ENCODE assay signal across 1 cellular context in the genomic region with DNA sequence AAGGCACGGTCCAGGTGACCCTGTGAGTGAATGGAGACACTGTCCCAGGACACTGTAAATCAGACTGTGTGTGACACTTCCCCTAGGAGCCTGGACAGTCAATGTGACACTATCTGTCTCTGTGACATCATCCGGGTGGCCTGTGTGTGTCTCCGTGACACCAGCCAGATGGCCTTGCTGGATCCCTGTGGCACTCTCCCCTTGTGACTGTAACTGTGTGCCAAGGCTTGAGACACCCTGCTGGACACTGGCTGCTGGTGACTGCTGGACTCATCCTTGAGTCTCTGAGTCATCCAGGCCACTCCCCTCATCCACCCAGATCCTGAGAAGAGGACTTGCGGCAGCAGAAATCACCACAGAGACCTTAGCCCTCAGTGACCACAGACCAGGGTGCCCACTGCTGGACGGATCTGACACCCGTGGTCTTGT.
TF ChIP-seq lines count a peak whose summit lies in the region.

No MANE protein-coding gene starts in this region.

TF ChIP-seq in H1, 55 proteins besides CTCF, POLR2A, EP300 and RAD21:
- TF ChIP-seq NANOG (IDR thresholded peaks at IDR 0.05; ENCODE audit: insufficient read depth, low read depth, low read length, poor library complexity, severe bottlenecking) (no peak), CHD1 (IDR thresholded peaks at IDR 0.05; ENCODE audit: low read depth, low read length) (no peak), POU5F1 (IDR thresholded peaks at IDR 0.05; ENCODE audit: low read depth, low read length) (no peak), KDM4A (IDR thresholded peaks at IDR 0.05; ENCODE audit: low read depth, low read length, severe bottlenecking) (no peak), JUN (IDR thresholded peaks at IDR 0.05; ENCODE audit: low read depth, low read length) (no peak), BACH1 (IDR thresholded peaks at IDR 0.05; ENCODE audit: low read length) (no peak), POLR2AphosphoS5 (IDR thresholded peaks at IDR 0.05; ENCODE audit: low read depth, low read length) (no peak), TAF1 (IDR thresholded peaks at IDR 0.05; ENCODE audit: low read depth, low read length) (no peak)
